23 cellular contexts compared by ENCODE assay signal in the genomic region with DNA sequence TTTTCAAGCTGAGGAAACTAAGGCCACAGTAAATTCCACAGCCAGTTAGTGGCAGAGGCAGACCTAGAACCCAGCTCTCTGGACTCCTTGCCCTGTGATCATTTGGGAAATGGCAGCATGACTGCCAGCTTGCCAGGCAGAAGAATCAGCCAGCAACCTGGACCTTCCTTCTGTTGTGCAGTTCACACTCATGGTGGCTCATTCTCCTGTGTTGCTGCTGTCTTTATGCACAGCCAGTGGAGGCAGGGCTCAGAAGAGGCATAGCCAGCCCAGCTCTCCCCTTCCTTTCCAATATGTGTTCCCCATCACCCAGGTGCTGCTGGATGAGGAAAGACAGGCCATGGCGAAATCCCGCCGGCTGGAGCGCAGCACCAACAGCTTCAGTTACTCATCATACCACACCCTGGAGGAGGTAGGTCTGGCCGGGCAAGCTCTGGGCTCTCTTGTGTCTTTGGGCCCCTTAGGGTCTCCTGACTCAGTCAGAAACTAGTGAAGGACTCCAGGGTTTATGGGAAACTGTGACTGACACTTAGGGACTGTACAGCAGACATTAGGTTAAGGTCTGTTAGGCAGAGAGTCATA. TPM values are rescaled to one million over a fixed set of nuclear protein-coding genes. Genes with fewer than 3 reads are reported as not detected.
DNase-seq lines count a peak whose midpoint lies in the region; ATAC-seq, FAIRE-seq and TF ChIP-seq lines count a peak whose summit lies in the region.
"Had no signal": no experiment of that assay in that cellular context is flagged by ENCODE, and none has a peak within 500 bp of the region (broad histone marks: within the 10 kb centered on the region; RNA-seq: fewer than 3 reads in every experiment).

No MANE protein-coding gene starts in this region.

- H3F3A ChIP-seq in smooth muscle cell (ENCODE audit: low read depth), result peaks cover 27% of the 10 kb centered on the region

- WGBS in smooth muscle cell (ENCODE audit: low lambda C conversion rate), result 89% methylated on average over 5 of the region's 5 CpGs

- H3K27ac Mint-ChIP-seq in chondrocyte (ENCODE audit: unreplicated experiment), result no peak overlapping the region

- in situ Hi-C loops in brain microvascular endothelial cell (cut with HindIII; ENCODE audit: low pct_ligation_motif_present, low sequenced_read_pairs), result no loop called here

- H3K27me3 Mint-ChIP-seq in chondrocyte (ENCODE audit: low read depth), result no peaks in the 10 kb centered on the region

- H3K4me3 ChIP-seq in keratinocyte (ENCODE audit: control insufficient read depth in 2 of 3, extremely low read depth in 1 of 3, insufficient read depth in 2 of 3, low read depth in 1 of 3, low read length in 3 of 3) (no peak overlapping the region), smooth muscle cell (no peak overlapping the region), brain microvascular endothelial cell (ENCODE audit: low read depth, low read length) (no peak overlapping the region)
- H3K4me3 ChIP-seq: SK-N-MC had no signal

- H3K9ac ChIP-seq in keratinocyte (ENCODE audit: control insufficient read depth, extremely low read depth, insufficient read depth, low read length), result no peak overlapping the region
- H3K9ac ChIP-seq in smooth muscle cell (ENCODE audit: low read depth), result no peak overlapping the region

- H2AFZ ChIP-seq in keratinocyte (ENCODE audit: control insufficient read depth, low read length) (no peak overlapping the region), smooth muscle cell (ENCODE audit: low read depth) (no peak overlapping the region)

- ATAC-seq in HG03469 (IDR thresholded peaks at IDR 0.05; ENCODE audit: unreplicated experiment), result no peak
- ATAC-seq: PC-3 had no signal

- H4K20me1 ChIP-seq in keratinocyte (ENCODE audit: control insufficient read depth, extremely low read depth, insufficient read depth, low read length) (no peaks in the 10 kb centered on the region), smooth muscle cell (ENCODE audit: low read depth) (no peaks in the 10 kb centered on the region)

- H3K4me1 ChIP-seq in keratinocyte (ENCODE audit: control insufficient read depth, extremely low read depth, insufficient read depth, low read length) (peaks cover 45% of the 10 kb centered on the region), smooth muscle cell (ENCODE audit: low read depth) (peaks cover 18% of the 10 kb centered on the region)

- H3K79me2 ChIP-seq in keratinocyte (ENCODE audit: control insufficient read depth, insufficient read depth, low read length), result no peaks in the 10 kb centered on the region
- H3K79me2 ChIP-seq in smooth muscle cell (ENCODE audit: low read depth), result no peaks in the 10 kb centered on the region

- dilution Hi-C loops in keratinocyte (cut with MboI; ENCODE audit: extremely low pct_ligation_motif_present, low sequenced_read_pairs), result no loop called here

- no peak overlapping the region for H3K4me2 ChIP-seq in keratinocyte (ENCODE audit: control insufficient read depth, extremely low read depth, insufficient read depth, low read depth, low read length)
- H3K4me2 ChIP-seq in smooth muscle cell, result no peak overlapping the region

- FAIRE-seq in keratinocyte (lab: Jason Lieb, UNC), result no peak
- no peak for FAIRE-seq in GM12892 (lab: Jason Lieb, UNC)
- FAIRE-seq: GM12891 had no signal

- peaks cover 9% of the 10 kb centered on the region for H3K36me3 Mint-ChIP-seq in chondrocyte (ENCODE audit: low read depth)

- CTCF ChIA-PET in RWPE1 (lab: Yijun Ruan, JAX), result no interaction called here

- no peak for DNase-seq in RWPE1 (ENCODE audit: low spot score)
- DNase-seq in chondrocyte (ENCODE audit: low spot score), result peak; percentile 50
- DNase-seq in keratinocyte (ENCODE audit: low read depth, low spot score), result peak; percentile 84
- no peak for DNase-seq in smooth muscle cell (lab: John Stamatoyannopoulos, UW; ENCODE audit: unreplicated experiment)
- no peak for DNase-seq in germinal center (ENCODE audit: low spot score)
- DNase-seq in GM12892 (ENCODE audit: insufficient read length), result no peak
- no peak for DNase-seq in brain microvascular endothelial cell
- DNase-seq: DMS 273 treated with DMSO at 0.1 percent for 48 hours, GDM1, H7, KBM-7, NCI-H1048, NCI-H1436 treated with DMSO at 0.1 percent for 48 hours, NCI-H2081, NCI-H510A treated with DMSO at 0.1 percent for 48 hours, NCI-H82, PC-3 had no signal

- peak overlapping the region; percentile 65 for H3K27ac ChIP-seq in RWPE1
- peak overlapping the region; percentile 58 for H3K27ac ChIP-seq in keratinocyte (ENCODE audit: control insufficient read depth, insufficient read depth, low read length)
- H3K27ac ChIP-seq in smooth muscle cell (ENCODE audit: low read depth), result peak overlapping the region; percentile 20
- no peak overlapping the region for H3K27ac ChIP-seq in brain microvascular endothelial cell
- H3K27ac ChIP-seq: C4-2B, HL-60, SK-N-MC had no signal

- H3K9me1 ChIP-seq in keratinocyte (ENCODE audit: control insufficient read depth, extremely low read depth, insufficient read depth, low read length), result peaks cover 2% of the 10 kb centered on the region

- H3K4me1 Mint-ChIP-seq in chondrocyte (ENCODE audit: low read depth), result peaks cover 45% of the 10 kb centered on the region

- H3K9me3 Mint-ChIP-seq in chondrocyte (ENCODE audit: low read depth), result peaks cover 19% of the 10 kb centered on the region

- POLR2A ChIA-PET in RWPE1 (lab: Yijun Ruan, JAX; ENCODE audit: low non-redundant PET), result no interaction called here

- TF ChIP-seq POLR2A in GM12892 (IDR thresholded peaks at IDR 0.05; ENCODE audit: low read depth, low read length), result no peak

- H3K36me3 ChIP-seq in keratinocyte (ENCODE audit: control insufficient read depth in 2 of 2, extremely low read depth in 1 of 2, insufficient read depth in 2 of 2, low read length in 2 of 2) (no peaks in the 10 kb centered on the region), smooth muscle cell (ENCODE audit: low read depth) (no peaks in the 10 kb centered on the region), brain microvascular endothelial cell (replicated peaks) (no peaks in the 10 kb centered on the region)

- no peak overlapping the region for H3K4me3 Mint-ChIP-seq in chondrocyte (ENCODE audit: unreplicated experiment)

- peaks cover 9% of the 10 kb centered on the region for H3K9me3 ChIP-seq in keratinocyte (ENCODE audit: control insufficient read depth, low read depth, low read length)
- H3K9me3 ChIP-seq in smooth muscle cell (replicated peaks; ENCODE audit: low read depth), result peaks cover 4% of the 10 kb centered on the region

- no peak for TF ChIP-seq CTCF in RWPE1 (conservative IDR thresholded peaks at IDR 0.05; ENCODE audit: low read depth)
- no peak for TF ChIP-seq CTCF in chondrocyte (IDR thresholded peaks at IDR 0.05)
- peak in 1 of 3 experiments; percentile 0 for TF ChIP-seq CTCF in keratinocyte (optimal IDR thresholded peaks at IDR 0.05 in 1 of 3, IDR thresholded peaks at IDR 0.05 in 1 of 3, conservative IDR thresholded peaks at IDR 0.05 in 1 of 3; ENCODE audit: extremely low read depth in 1 of 3, insufficient read depth in 2 of 3, low read length in 3 of 3)
- no peak for TF ChIP-seq CTCF in smooth muscle cell (IDR thresholded peaks at IDR 0.05; ENCODE audit: borderline replicate concordance, insufficient read depth, poor library complexity, severe bottlenecking)
- no peak for TF ChIP-seq CTCF in brain microvascular endothelial cell (IDR thresholded peaks at IDR 0.05; ENCODE audit: low read depth, low read length, missing control alignments)

- H3K27me3 ChIP-seq in keratinocyte (ENCODE audit: control insufficient read depth, extremely low read depth, insufficient read depth, low read length), result no peaks in the 10 kb centered on the region
- no peaks in the 10 kb centered on the region for H3K27me3 ChIP-seq in smooth muscle cell (ENCODE audit: low read depth)
- H3K27me3 ChIP-seq in brain microvascular endothelial cell (replicated peaks), result no peaks in the 10 kb centered on the region

RNA-seq across cellular contexts. Expression of a gene that starts 14.8 kb away (rescaled TPM):
- total RNA-seq in chondrocyte (not detected in 3 replicates), smooth muscle cell (not detected in 2 replicates)
- polyA plus RNA-seq in keratinocyte (0.24 to 0.35 TPM (median 0.27 TPM) in 3 replicates), smooth muscle cell (0.45 TPM in 1 of 2 replicates, not detected in the other)
- polyA plus RNA-seq in keratinocyte (2011; ENCODE audit: low read depth), result not detected
- 0.19 and 0.22 TPM in 2 replicates for polyA plus RNA-seq in keratinocyte (2011; cell fraction: cytosol; rRNA removed)
- polyA plus RNA-seq in keratinocyte (2011; cell fraction: nucleus; rRNA removed), result 0.75 and 0.96 TPM in 2 replicates
- 0.25 and 0.76 TPM in 2 replicates for polyA plus RNA-seq in keratinocyte (2012; ENCODE audit: low replicate concordance)
- 0.69 to 1.0 TPM in 2 of 3 replicates, not detected in the other for polyA minus RNA-seq in keratinocyte
- polyA minus RNA-seq in keratinocyte (2011; cell fraction: cytosol; rRNA and poly(A)+ RNA removed), result not detected
- polyA minus RNA-seq in keratinocyte (2011; cell fraction: nucleus; rRNA and poly(A)+ RNA removed), result not detected in 2 replicates
- 1.9 TPM for polyA plus RNA-seq in GM12892 (2012; ENCODE audit: missing spikeins)
- total RNA-seq: M059J, PC-3 had no signal

RNA-seq across cellular contexts. Expression of a gene that starts 20.9 kb away (rescaled TPM):
- total RNA-seq in chondrocyte (0.20 TPM in 1 of 3 replicates, not detected in the others), smooth muscle cell (0.90 TPM in 2 replicates)
- polyA plus RNA-seq in keratinocyte (not detected in 3 replicates), smooth muscle cell (1.7 and 3.8 TPM in 2 replicates)
- polyA plus RNA-seq in keratinocyte (2011; ENCODE audit: low read depth), result not detected
- not detected in 2 replicates for polyA plus RNA-seq in keratinocyte (2011; cell fraction: cytosol; rRNA removed)
- not detected in 2 replicates for polyA plus RNA-seq in keratinocyte (2011; cell fraction: nucleus; rRNA removed)
- not detected in 2 replicates for polyA plus RNA-seq in keratinocyte (2012; ENCODE audit: low replicate concordance)
- polyA minus RNA-seq in keratinocyte, result 0.56 TPM in 1 of 3 replicates, not detected in the others
- not detected for polyA minus RNA-seq in keratinocyte (2011; cell fraction: cytosol; rRNA and poly(A)+ RNA removed)
- not detected in 2 replicates for polyA minus RNA-seq in keratinocyte (2011; cell fraction: nucleus; rRNA and poly(A)+ RNA removed)
- polyA plus RNA-seq in GM12892 (2012; ENCODE audit: missing spikeins), result not detected
- total RNA-seq: M059J, PC-3 had no signal

Comparison
In these comparisons a context has a peak if more than half of its experiments do, and no peak if none do; other contexts are left out.
1. DNase-seq: peak in chondrocyte (single experiment) and keratinocyte (single experiment); none in RWPE1 (single experiment), smooth muscle cell (single experiment), germinal center (single experiment), GM12892 (single experiment) and brain microvascular endothelial cell (single experiment).